In the genomic region with DNA sequence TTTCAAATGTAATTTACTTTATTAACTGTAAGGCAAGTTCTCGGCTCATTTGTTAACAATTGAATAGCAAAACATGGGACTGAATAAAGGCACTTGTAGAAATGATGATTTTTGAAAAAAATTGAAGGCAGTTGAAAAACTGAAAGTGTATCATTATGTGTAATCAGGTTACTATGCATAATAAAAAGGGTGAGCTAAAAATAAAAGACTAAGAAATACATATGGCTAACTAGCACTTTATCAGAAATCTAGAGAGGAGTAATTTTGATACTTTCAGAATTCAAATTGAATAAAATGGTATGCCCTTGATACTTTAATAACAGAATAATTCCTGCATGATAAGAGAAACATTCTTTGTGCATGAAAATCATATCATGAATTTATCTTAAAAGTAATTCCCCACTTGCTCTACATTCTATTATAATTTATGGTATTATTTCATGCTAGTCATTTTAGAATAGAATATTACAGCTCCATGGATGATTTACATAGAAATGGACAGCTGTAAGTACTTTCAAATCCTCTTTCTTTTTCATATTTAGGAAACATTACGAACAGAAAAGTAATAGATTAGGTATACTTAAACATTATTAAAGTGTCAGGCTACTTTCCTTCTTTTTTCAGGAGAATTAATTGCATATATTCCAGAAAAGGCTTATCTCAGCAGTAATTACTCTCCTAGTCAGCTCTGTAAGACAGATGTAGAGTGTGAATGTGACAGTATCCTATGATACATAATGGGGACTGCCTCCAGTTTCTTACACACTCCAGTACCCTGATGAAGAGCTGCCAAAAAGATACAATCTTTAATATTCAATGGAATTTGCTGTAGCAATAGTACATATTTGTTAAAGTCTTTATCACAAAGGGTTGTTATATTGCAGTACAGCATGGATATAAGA, we compare ENCODE assay signal across 22 cellular contexts.
DNase-seq lines count a peak whose midpoint lies in the region; ATAC-seq and TF ChIP-seq lines count a peak whose summit lies in the region.
"Had no signal": no experiment of that assay in that cellular context is flagged by ENCODE, and none has a peak within 500 bp of the region (broad histone marks: within the 10 kb centered on the region; RNA-seq: fewer than 3 reads in every experiment).

No MANE protein-coding gene starts in this region.

- H3K27ac ChIP-seq in stomach, result no peak overlapping the region
- H3K27ac ChIP-seq in effector memory CD4-positive, alpha-beta T cell (ENCODE audit: insufficient read depth, low read length, poor library complexity, severe bottlenecking), result no peak overlapping the region
- H3K27ac ChIP-seq: gastroesophageal sphincter, uterus had no signal

- TF ChIP-seq EP300 in stomach (IDR thresholded peaks at IDR 0.05), result no peak

- H3K9me3 ChIP-seq in stomach, result no peaks in the 10 kb centered on the region
- no peaks in the 10 kb centered on the region for H3K9me3 ChIP-seq in effector memory CD4-positive, alpha-beta T cell (ENCODE audit: control insufficient read depth, low read length)
- H3K9me3 ChIP-seq: gastroesophageal sphincter, uterus had no signal

- no peak for TF ChIP-seq POLR2A in stomach (IDR thresholded peaks at IDR 0.05)

- POLR2A ChIA-PET in HEK293T (lab: Yijun Ruan, JAX), result no interaction called here

- TF ChIP-seq CTCF in stomach (IDR thresholded peaks at IDR 0.05), result no peak

- WGBS in stomach, 5 donors, result 66 to 89% (median 84%) methylated on average over 2 of the region's 2 CpGs

- intact Hi-C loops in stomach (cut with DNase I; ENCODE audit: low total_unique reads), result no loop called here

- H3K4me3 ChIP-seq in stomach, result no peak overlapping the region
- H3K4me3 ChIP-seq in effector memory CD4-positive, alpha-beta T cell (ENCODE audit: insufficient read depth, low read depth, low read length, poor library complexity, severe bottlenecking), result no peak overlapping the region
- H3K4me3 ChIP-seq: gastroesophageal sphincter, uterus had no signal

- DNase-seq in stomach, result no peak
- DNase-seq in HEK293T (ENCODE audit: extremely low spot score), result no peak
- no peak for DNase-seq in NOMO-1 treated with dmso at 0.1 percent for 144 hours (lab: John Stamatoyannopoulos, UW; ENCODE audit: unreplicated experiment)
- DNase-seq in effector memory CD4-positive, alpha-beta T cell, result no peak
- DNase-seq: activated B cell treated with CpG ODN at 0.5 μM for 24 hours; activated gamma-delta T cell treated with Interleukin-2 at 50 U/mL for 16 hours; aorta; EL; HCEC 1CT; immature natural killer cell; mammary epithelial cell; NCI-H2081 treated with DMSO at 0.1 percent for 48 hours; NCI-H82; nephron progenitor cell; stimulated activated CD4-positive, alpha-beta T cell treated with anti-CD3 and anti-CD28 coated beads, Interleukin-15, amount 100 ng/mL, for 24 hours; stimulated activated naive CD8-positive, alpha-beta T cell treated with anti-CD3 and anti-CD28 coated beads, Interleukin-15, amount 100 ng/mL, for 72 hours; uterus had no signal

- no peaks in the 10 kb centered on the region for H3K4me1 ChIP-seq in stomach
- no peaks in the 10 kb centered on the region for H3K4me1 ChIP-seq in effector memory CD4-positive, alpha-beta T cell (ENCODE audit: control insufficient read depth, insufficient read depth, low read length, poor library complexity, severe bottlenecking)
- H3K4me1 ChIP-seq: gastroesophageal sphincter, uterus had no signal

- H3K27me3 ChIP-seq in stomach, result no peaks in the 10 kb centered on the region
- H3K27me3 ChIP-seq in effector memory CD4-positive, alpha-beta T cell (replicated peaks; ENCODE audit: control insufficient read depth, insufficient read depth, low read length, poor library complexity, severe bottlenecking), result no peaks in the 10 kb centered on the region
- H3K27me3 ChIP-seq: gastroesophageal sphincter, uterus had no signal

- CTCF ChIA-PET in HEK293T (lab: Yijun Ruan, JAX), result no interaction called here

- H3K36me3 ChIP-seq in stomach, result no peaks in the 10 kb centered on the region
- no peaks in the 10 kb centered on the region for H3K36me3 ChIP-seq in effector memory CD4-positive, alpha-beta T cell (ENCODE audit: control insufficient read depth, insufficient read depth, low read length)
- H3K36me3 ChIP-seq: gastroesophageal sphincter, uterus had no signal

- ATAC-seq in GM18511 (IDR thresholded peaks at IDR 0.05; ENCODE audit: unreplicated experiment) (peak; percentile 87), GM19463 (IDR thresholded peaks at IDR 0.05; ENCODE audit: unreplicated experiment) (peak; percentile 69), HG02798 (IDR thresholded peaks at IDR 0.05; ENCODE audit: poor library complexity, unreplicated experiment) (peak; percentile 62), HG03460 (IDR thresholded peaks at IDR 0.05; ENCODE audit: unreplicated experiment) (peak; percentile 72)
- ATAC-seq: gastroesophageal sphincter; stimulated activated naive CD8-positive, alpha-beta T cell treated with anti-CD3 and anti-CD28 coated beads, Interleukin-15, amount 100 ng/mL, for 72 hours had no signal

TF ChIP-seq in HEK293T, 16 proteins besides CTCF, POLR2A, EP300 and RAD21:
- TF ChIP-seq SUZ12 (IDR thresholded peaks at IDR 0.05) (no peak), SP1 (IDR thresholded peaks at IDR 0.05) (no peak), ARNT (IDR thresholded peaks at IDR 0.05) (no peak), ZNF384 (IDR thresholded peaks at IDR 0.05) (no peak), LEF1 (IDR thresholded peaks at IDR 0.05; ENCODE audit: borderline replicate concordance) (no peak), FOXM1 (IDR thresholded peaks at IDR 0.05; ENCODE audit: borderline replicate concordance) (no peak), FOXA1 (IDR thresholded peaks at IDR 0.05) (no peak), TARDBP (IDR thresholded peaks at IDR 0.05) (no peak), FOXK2 (IDR thresholded peaks at IDR 0.05) (no peak), NFRKB (IDR thresholded peaks at IDR 0.05) (no peak), L3MBTL2 (conservative IDR thresholded peaks at IDR 0.05) (no peak), HDGF (IDR thresholded peaks at IDR 0.05; ENCODE audit: borderline replicate concordance) (no peak), ELF4 (IDR thresholded peaks at IDR 0.05) (no peak), CTBP1 (IDR thresholded peaks at IDR 0.05; ENCODE audit: borderline replicate concordance) (no peak), BHLHE40 (IDR thresholded peaks at IDR 0.05; ENCODE audit: borderline replicate concordance) (no peak)
- TF ChIP-seq, protein P1, sequence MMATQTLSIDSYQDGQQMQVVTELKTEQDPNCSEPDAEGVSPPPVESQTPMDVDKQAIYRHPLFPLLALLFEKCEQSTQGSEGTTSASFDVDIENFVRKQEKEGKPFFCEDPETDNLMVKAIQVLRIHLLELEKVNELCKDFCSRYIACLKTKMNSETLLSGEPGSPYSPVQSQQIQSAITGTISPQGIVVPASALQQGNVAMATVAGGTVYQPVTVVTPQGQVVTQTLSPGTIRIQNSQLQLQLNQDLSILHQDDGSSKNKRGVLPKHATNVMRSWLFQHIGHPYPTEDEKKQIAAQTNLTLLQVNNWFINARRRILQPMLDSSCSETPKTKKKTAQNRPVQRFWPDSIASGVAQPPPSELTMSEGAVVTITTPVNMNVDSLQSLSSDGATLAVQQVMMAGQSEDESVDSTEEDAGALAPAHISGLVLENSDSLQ (IDR thresholded peaks at IDR 0.05), result no peak
